Comparison of ENCODE assay signal across 1 cellular context in the genomic region with DNA sequence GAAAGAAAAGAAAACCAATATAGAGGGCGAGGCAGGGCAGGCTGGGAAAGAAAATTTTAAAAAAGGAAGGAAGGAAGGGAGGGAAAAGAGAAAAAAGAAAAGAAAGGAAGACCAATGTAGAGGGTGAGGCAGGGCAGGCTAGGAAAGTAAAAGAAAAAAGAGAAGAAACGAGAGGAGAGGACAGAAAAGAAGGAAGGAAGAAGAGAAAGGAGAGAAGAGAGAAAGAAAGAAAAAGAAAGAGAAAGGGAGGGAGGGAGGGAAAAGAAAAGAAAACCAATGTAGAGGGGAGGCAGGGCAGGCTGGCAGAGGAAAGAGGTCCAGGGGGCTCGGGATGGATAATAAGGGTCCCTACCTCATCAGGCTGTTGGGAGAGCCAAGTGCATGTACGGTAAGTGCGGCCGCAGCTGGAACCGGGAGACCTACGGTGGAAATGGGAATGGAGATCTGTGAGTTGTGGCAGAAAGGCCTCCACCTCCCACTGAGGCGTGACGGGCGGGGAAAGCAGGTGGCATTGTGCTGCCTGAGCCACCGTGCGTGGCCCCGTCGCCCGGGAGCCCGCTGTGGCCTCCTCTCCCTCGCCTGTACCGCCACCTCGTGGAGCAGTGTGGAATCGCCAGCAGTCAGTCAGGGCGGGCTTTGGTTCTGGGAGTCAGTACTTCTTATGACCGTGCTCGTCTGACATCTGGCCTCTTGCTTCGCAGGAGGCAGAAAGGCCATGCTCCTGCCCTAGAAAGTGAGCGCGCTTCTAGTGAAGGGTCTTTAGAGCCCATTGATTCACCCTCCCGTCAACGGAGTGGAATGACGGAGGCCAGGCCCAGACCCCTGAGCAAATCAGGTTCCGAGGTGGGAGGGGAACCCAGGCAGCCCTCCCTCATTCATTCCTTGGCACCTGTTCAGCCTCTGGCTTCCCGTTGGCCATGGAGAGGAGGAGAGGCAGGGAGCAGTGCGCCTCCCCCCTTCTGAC.
TF ChIP-seq lines count a peak whose summit lies in the region.

No MANE protein-coding gene starts in this region.

TF ChIP-seq in K562, 482 proteins besides CTCF, POLR2A, EP300 and RAD21 (continued from another document and continues in another):
- TF ChIP-seq, protein P1, sequence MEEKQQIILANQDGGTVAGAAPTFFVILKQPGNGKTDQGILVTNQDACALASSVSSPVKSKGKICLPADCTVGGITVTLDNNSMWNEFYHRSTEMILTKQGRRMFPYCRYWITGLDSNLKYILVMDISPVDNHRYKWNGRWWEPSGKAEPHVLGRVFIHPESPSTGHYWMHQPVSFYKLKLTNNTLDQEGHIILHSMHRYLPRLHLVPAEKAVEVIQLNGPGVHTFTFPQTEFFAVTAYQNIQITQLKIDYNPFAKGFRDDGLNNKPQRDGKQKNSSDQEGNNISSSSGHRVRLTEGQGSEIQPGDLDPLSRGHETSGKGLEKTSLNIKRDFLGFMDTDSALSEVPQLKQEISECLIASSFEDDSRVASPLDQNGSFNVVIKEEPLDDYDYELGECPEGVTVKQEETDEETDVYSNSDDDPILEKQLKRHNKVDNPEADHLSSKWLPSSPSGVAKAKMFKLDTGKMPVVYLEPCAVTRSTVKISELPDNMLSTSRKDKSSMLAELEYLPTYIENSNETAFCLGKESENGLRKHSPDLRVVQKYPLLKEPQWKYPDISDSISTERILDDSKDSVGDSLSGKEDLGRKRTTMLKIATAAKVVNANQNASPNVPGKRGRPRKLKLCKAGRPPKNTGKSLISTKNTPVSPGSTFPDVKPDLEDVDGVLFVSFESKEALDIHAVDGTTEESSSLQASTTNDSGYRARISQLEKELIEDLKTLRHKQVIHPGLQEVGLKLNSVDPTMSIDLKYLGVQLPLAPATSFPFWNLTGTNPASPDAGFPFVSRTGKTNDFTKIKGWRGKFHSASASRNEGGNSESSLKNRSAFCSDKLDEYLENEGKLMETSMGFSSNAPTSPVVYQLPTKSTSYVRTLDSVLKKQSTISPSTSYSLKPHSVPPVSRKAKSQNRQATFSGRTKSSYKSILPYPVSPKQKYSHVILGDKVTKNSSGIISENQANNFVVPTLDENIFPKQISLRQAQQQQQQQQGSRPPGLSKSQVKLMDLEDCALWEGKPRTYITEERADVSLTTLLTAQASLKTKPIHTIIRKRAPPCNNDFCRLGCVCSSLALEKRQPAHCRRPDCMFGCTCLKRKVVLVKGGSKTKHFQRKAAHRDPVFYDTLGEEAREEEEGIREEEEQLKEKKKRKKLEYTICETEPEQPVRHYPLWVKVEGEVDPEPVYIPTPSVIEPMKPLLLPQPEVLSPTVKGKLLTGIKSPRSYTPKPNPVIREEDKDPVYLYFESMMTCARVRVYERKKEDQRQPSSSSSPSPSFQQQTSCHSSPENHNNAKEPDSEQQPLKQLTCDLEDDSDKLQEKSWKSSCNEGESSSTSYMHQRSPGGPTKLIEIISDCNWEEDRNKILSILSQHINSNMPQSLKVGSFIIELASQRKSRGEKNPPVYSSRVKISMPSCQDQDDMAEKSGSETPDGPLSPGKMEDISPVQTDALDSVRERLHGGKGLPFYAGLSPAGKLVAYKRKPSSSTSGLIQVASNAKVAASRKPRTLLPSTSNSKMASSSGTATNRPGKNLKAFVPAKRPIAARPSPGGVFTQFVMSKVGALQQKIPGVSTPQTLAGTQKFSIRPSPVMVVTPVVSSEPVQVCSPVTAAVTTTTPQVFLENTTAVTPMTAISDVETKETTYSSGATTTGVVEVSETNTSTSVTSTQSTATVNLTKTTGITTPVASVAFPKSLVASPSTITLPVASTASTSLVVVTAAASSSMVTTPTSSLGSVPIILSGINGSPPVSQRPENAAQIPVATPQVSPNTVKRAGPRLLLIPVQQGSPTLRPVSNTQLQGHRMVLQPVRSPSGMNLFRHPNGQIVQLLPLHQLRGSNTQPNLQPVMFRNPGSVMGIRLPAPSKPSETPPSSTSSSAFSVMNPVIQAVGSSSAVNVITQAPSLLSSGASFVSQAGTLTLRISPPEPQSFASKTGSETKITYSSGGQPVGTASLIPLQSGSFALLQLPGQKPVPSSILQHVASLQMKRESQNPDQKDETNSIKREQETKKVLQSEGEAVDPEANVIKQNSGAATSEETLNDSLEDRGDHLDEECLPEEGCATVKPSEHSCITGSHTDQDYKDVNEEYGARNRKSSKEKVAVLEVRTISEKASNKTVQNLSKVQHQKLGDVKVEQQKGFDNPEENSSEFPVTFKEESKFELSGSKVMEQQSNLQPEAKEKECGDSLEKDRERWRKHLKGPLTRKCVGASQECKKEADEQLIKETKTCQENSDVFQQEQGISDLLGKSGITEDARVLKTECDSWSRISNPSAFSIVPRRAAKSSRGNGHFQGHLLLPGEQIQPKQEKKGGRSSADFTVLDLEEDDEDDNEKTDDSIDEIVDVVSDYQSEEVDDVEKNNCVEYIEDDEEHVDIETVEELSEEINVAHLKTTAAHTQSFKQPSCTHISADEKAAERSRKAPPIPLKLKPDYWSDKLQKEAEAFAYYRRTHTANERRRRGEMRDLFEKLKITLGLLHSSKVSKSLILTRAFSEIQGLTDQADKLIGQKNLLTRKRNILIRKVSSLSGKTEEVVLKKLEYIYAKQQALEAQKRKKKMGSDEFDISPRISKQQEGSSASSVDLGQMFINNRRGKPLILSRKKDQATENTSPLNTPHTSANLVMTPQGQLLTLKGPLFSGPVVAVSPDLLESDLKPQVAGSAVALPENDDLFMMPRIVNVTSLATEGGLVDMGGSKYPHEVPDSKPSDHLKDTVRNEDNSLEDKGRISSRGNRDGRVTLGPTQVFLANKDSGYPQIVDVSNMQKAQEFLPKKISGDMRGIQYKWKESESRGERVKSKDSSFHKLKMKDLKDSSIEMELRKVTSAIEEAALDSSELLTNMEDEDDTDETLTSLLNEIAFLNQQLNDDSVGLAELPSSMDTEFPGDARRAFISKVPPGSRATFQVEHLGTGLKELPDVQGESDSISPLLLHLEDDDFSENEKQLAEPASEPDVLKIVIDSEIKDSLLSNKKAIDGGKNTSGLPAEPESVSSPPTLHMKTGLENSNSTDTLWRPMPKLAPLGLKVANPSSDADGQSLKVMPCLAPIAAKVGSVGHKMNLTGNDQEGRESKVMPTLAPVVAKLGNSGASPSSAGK (IDR thresholded peaks at IDR 0.05) = peak; percentile 36; the same call in 1 of the 2 replicates
- TF ChIP-seq, protein P2, sequence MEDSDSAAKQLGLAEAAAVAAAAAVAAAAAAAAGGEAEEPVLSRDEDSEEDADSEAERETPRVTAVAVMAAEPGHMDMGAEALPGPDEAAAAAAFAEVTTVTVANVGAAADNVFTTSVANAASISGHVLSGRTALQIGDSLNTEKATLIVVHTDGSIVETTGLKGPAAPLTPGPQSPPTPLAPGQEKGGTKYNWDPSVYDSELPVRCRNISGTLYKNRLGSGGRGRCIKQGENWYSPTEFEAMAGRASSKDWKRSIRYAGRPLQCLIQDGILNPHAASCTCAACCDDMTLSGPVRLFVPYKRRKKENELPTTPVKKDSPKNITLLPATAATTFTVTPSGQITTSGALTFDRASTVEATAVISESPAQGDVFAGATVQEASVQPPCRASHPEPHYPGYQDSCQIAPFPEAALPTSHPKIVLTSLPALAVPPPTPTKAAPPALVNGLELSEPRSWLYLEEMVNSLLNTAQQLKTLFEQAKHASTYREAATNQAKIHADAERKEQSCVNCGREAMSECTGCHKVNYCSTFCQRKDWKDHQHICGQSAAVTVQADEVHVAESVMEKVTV (CRISPR knock-in tag; IDR thresholded peaks at IDR 0.05) = peak; percentile 94
- TF ChIP-seq MAZ (CRISPR knock-in tag; conservative IDR thresholded peaks at IDR 0.05 in 1 of 2, IDR thresholded peaks at IDR 0.05 in 1 of 2) (peak; percentile 47 to 71), HNRNPL (IDR thresholded peaks at IDR 0.05; ENCODE audit: low read depth, low read length) (peak; percentile 28; the same call in 1 of the 2 replicates), LCOR (CRISPR knock-in tag; IDR thresholded peaks at IDR 0.05) (peak; percentile 31; the same call in 1 of the 2 replicates), GATAD2A (IDR thresholded peaks at IDR 0.05) (no peak), YY1 (IDR thresholded peaks at IDR 0.05; ENCODE audit: borderline replicate concordance in 1 of 3, control insufficient read depth in 1 of 3, extremely low read depth in 1 of 3, insufficient read depth in 3 of 3, insufficient read length in 1 of 3, insufficient replicate concordance in 2 of 3, low read depth in 1 of 3, low read length in 2 of 3) (peak in 1 of 3 experiments; percentile 30), SIN3A (IDR thresholded peaks at IDR 0.05; ENCODE audit: borderline replicate concordance in 2 of 2, control insufficient read depth in 1 of 2, low read depth in 2 of 2, low read length in 2 of 2) (no peak), MXI1 (IDR thresholded peaks at IDR 0.05; ENCODE audit: low read depth, low read length) (0 out of 2 replicates have a peak, but pooled peaks have one; percentile 18), SNIP1 (IDR thresholded peaks at IDR 0.05; ENCODE audit: low read depth) (no peak), TBL1XR1 (IDR thresholded peaks at IDR 0.05; ENCODE audit: low read length in 2 of 2) (0 out of 4 replicates have a peak, but pooled peaks of 1 of the 2 experiments have one; percentile 33), HEY1 (CRISPR knock-in tag; IDR thresholded peaks at IDR 0.05; ENCODE audit: borderline replicate concordance) (no peak), CXXC5 (CRISPR knock-in tag; IDR thresholded peaks at IDR 0.05) (peak; percentile 55), ZNF124 (CRISPR knock-in tag; IDR thresholded peaks at IDR 0.05) (no peak), MAFK (IDR thresholded peaks at IDR 0.05; ENCODE audit: low read length) (no peak), RBM39 (optimal IDR thresholded peaks at IDR 0.05; ENCODE audit: low read depth, low read length) (no peak), NONO (IDR thresholded peaks at IDR 0.05; ENCODE audit: low read depth in 2 of 2, low read length in 1 of 2) (0 out of 4 replicates have a peak, but pooled peaks of 1 of the 2 experiments have one; percentile 19), STAG1 (CRISPR knock-in tag; IDR thresholded peaks at IDR 0.05; ENCODE audit: borderline replicate concordance) (peak; percentile 97)
- TF ChIP-seq, protein P3, sequence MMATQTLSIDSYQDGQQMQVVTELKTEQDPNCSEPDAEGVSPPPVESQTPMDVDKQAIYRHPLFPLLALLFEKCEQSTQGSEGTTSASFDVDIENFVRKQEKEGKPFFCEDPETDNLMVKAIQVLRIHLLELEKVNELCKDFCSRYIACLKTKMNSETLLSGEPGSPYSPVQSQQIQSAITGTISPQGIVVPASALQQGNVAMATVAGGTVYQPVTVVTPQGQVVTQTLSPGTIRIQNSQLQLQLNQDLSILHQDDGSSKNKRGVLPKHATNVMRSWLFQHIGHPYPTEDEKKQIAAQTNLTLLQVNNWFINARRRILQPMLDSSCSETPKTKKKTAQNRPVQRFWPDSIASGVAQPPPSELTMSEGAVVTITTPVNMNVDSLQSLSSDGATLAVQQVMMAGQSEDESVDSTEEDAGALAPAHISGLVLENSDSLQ (IDR thresholded peaks at IDR 0.05) = peak; percentile 47
- TF ChIP-seq, protein P4, sequence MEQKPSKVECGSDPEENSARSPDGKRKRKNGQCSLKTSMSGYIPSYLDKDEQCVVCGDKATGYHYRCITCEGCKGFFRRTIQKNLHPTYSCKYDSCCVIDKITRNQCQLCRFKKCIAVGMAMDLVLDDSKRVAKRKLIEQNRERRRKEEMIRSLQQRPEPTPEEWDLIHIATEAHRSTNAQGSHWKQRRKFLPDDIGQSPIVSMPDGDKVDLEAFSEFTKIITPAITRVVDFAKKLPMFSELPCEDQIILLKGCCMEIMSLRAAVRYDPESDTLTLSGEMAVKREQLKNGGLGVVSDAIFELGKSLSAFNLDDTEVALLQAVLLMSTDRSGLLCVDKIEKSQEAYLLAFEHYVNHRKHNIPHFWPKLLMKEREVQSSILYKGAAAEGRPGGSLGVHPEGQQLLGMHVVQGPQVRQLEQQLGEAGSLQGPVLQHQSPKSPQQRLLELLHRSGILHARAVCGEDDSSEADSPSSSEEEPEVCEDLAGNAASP (IDR thresholded peaks at IDR 0.05) = no peak
- TF ChIP-seq, protein P5, sequence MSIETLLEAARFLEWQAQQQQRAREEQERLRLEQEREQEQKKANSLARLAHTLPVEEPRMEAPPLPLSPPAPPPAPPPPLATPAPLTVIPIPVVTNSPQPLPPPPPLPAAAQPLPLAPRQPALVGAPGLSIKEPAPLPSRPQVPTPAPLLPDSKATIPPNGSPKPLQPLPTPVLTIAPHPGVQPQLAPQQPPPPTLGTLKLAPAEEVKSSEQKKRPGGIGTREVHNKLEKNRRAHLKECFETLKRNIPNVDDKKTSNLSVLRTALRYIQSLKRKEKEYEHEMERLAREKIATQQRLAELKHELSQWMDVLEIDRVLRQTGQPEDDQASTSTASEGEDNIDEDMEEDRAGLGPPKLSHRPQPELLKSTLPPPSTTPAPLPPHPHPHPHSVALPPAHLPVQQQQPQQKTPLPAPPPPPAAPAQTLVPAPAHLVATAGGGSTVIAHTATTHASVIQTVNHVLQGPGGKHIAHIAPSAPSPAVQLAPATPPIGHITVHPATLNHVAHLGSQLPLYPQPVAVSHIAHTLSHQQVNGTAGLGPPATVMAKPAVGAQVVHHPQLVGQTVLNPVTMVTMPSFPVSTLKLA (conservative IDR thresholded peaks at IDR 0.05) = peak in 1 of 2 experiments; percentile 25; a peak in 1 of 4 replicates
- TF ChIP-seq, protein P6, sequence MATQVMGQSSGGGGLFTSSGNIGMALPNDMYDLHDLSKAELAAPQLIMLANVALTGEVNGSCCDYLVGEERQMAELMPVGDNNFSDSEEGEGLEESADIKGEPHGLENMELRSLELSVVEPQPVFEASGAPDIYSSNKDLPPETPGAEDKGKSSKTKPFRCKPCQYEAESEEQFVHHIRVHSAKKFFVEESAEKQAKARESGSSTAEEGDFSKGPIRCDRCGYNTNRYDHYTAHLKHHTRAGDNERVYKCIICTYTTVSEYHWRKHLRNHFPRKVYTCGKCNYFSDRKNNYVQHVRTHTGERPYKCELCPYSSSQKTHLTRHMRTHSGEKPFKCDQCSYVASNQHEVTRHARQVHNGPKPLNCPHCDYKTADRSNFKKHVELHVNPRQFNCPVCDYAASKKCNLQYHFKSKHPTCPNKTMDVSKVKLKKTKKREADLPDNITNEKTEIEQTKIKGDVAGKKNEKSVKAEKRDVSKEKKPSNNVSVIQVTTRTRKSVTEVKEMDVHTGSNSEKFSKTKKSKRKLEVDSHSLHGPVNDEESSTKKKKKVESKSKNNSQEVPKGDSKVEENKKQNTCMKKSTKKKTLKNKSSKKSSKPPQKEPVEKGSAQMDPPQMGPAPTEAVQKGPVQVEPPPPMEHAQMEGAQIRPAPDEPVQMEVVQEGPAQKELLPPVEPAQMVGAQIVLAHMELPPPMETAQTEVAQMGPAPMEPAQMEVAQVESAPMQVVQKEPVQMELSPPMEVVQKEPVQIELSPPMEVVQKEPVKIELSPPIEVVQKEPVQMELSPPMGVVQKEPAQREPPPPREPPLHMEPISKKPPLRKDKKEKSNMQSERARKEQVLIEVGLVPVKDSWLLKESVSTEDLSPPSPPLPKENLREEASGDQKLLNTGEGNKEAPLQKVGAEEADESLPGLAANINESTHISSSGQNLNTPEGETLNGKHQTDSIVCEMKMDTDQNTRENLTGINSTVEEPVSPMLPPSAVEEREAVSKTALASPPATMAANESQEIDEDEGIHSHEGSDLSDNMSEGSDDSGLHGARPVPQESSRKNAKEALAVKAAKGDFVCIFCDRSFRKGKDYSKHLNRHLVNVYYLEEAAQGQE (CRISPR knock-in tag; IDR thresholded peaks at IDR 0.05; ENCODE audit: low read depth) = no peak
- TF ChIP-seq, protein P7, sequence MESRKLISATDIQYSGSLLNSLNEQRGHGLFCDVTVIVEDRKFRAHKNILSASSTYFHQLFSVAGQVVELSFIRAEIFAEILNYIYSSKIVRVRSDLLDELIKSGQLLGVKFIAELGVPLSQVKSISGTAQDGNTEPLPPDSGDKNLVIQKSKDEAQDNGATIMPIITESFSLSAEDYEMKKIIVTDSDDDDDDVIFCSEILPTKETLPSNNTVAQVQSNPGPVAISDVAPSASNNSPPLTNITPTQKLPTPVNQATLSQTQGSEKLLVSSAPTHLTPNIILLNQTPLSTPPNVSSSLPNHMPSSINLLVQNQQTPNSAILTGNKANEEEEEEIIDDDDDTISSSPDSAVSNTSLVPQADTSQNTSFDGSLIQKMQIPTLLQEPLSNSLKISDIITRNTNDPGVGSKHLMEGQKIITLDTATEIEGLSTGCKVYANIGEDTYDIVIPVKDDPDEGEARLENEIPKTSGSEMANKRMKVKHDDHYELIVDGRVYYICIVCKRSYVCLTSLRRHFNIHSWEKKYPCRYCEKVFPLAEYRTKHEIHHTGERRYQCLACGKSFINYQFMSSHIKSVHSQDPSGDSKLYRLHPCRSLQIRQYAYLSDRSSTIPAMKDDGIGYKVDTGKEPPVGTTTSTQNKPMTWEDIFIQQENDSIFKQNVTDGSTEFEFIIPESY (CRISPR knock-in tag; IDR thresholded peaks at IDR 0.05) = peak; percentile 67
